Comparison of ENCODE assay signal across 11 cellular contexts in genomic region chr4:2333356-2333841, GRCh38.
DNase-seq lines count a peak whose midpoint lies in the region; ATAC-seq lines count a peak whose summit lies in the region.
"Had no signal": no experiment of that assay in that cellular context is flagged by ENCODE, and none has a peak within 500 bp of the region (broad histone marks: within the 10 kb centered on the region; RNA-seq: fewer than 3 reads in every experiment).

No MANE protein-coding gene starts in this region.

- peaks cover 36 to 52% of the 10 kb centered on the region in 2 donors for H3K27me3 Mint-ChIP-seq in stimulated activated naive B cell treated with anti-CD40 and anti-IgM and Interleukin-4, amounts not matched to agents 10 μg/mL and 1 μg/mL and 100 μg/mL, for 72 hours

- peaks cover 2 to 4% of the 10 kb centered on the region in 2 donors for H3K9me3 Mint-ChIP-seq in stimulated activated naive B cell treated with anti-CD40 and anti-IgM and Interleukin-4, amounts not matched to agents 10 μg/mL and 1 μg/mL and 100 μg/mL, for 72 hours

- no peak overlapping the region for H3K4me3 Mint-ChIP-seq in stimulated activated naive B cell treated with anti-CD40 and anti-IgM and Interleukin-4, amounts not matched to agents 10 μg/mL and 1 μg/mL and 100 μg/mL, for 72 hours

- H3K27ac Mint-ChIP-seq in stimulated activated naive B cell treated with anti-CD40 and anti-IgM and Interleukin-4, amounts not matched to agents 10 μg/mL and 1 μg/mL and 100 μg/mL, for 72 hours = no peak overlapping the region

- DNase-seq in MV-4-11 (lab: John Stamatoyannopoulos, UW) (peak; percentile 81), kidney tubule cell (ENCODE audit: low spot score) (peak; percentile 29), NCI-H510A (lab: John Stamatoyannopoulos, UW) (no peak)
- peak; percentile 56 for DNase-seq in stimulated activated naive B cell treated with anti-CD40 and anti-IgM and Interleukin-4, amounts not matched to agents 10 μg/mL and 1 μg/mL and 100 μg/mL, for 72 hours
- DNase-seq: activated CD4-positive, CD25-positive, alpha-beta regulatory T cell; activated effector memory CD4-positive, alpha-beta T cell treated with anti-CD3 and anti-CD28 coated beads, Interleukin-2, amount 50 U/mL, for 16 hours; DMS 273 treated with DMSO at 0.1 percent for 48 hours; stimulated activated CD8-positive, alpha-beta memory T cell treated with anti-CD3 and anti-CD28 coated beads, Interleukin-4, amount 100 ng/mL, for 48 hours had no signal

- peaks cover 12 to 16% of the 10 kb centered on the region in 2 donors for H3K4me1 Mint-ChIP-seq in stimulated activated naive B cell treated with anti-CD40 and anti-IgM and Interleukin-4, amounts not matched to agents 10 μg/mL and 1 μg/mL and 100 μg/mL, for 72 hours

- peaks cover 4 to 5% of the 10 kb centered on the region in 2 donors for H3K36me3 Mint-ChIP-seq in stimulated activated naive B cell treated with anti-CD40 and anti-IgM and Interleukin-4, amounts not matched to agents 10 μg/mL and 1 μg/mL and 100 μg/mL, for 72 hours

- ATAC-seq in GM21529 (IDR thresholded peaks at IDR 0.05; ENCODE audit: unreplicated experiment) = peak; percentile 49
- peak; percentile 87 to 90 for ATAC-seq in stimulated activated naive B cell treated with anti-CD40 and anti-IgM and Interleukin-4, amounts not matched to agents 10 μg/mL and 1 μg/mL and 100 μg/mL, for 72 hours (replicated peaks)
- ATAC-seq in HG03571 (IDR thresholded peaks at IDR 0.05; ENCODE audit: unreplicated experiment) = no peak
- ATAC-seq in GM18519 (IDR thresholded peaks at IDR 0.05; ENCODE audit: low FRiP score, unreplicated experiment) = no peak

Comparison
In these comparisons a context has a peak if more than half of its experiments do, and no peak if none do; other contexts are left out.
1. ATAC-seq: peak in GM21529 (single experiment) and stimulated activated naive B cell treated with anti-CD40 and anti-IgM and Interleukin-4, amounts not matched to agents 10 μg/mL and 1 μg/mL and 100 μg/mL, for 72 hours (2 of 2); none in HG03571 (single experiment) and GM18519 (single experiment).